12 cellular contexts compared by ENCODE assay signal in the genomic region with DNA sequence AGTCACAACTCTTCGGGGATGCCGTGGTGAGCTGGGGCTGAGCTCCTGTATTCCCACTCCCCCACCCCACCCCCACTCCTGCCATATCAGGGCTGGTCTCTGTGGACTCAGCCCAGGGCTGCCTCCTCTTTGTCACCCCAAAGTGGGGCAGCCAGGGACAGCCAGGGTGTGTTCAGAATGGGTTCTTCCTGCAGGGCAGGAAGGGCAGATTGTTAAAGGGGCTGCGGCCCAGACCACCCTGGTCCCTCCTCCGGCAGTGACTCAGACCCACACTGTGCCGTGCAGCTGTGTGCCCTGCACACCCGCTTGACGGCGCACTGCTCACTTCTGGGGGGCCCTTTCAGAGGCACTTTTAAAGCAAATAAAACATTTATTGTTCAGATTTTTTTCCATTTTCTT. TPM values are rescaled to one million over a fixed set of nuclear protein-coding genes. Genes with fewer than 3 reads are reported as not detected.
DNase-seq lines count a peak whose midpoint lies in the region; ATAC-seq and TF ChIP-seq lines count a peak whose summit lies in the region.
"Had no signal": no experiment of that assay in that cellular context is flagged by ENCODE, and none has a peak within 500 bp of the region (broad histone marks: within the 10 kb centered on the region; RNA-seq: fewer than 3 reads in every experiment).

No MANE protein-coding gene starts in this region.

- no peak for ATAC-seq in HG02973 (IDR thresholded peaks at IDR 0.05; ENCODE audit: unreplicated experiment)
- ATAC-seq: stimulated activated memory B cell treated with anti-CD40 and anti-IgM and Interleukin-4, amounts not matched to agents 10 μg/mL and 1 μg/mL and 100 μg/mL, for 72 hours had no signal

- no peaks in the 10 kb centered on the region for H3K27me3 Mint-ChIP-seq in activated CD4-positive, alpha-beta memory T cell treated with anti-CD3 and anti-CD28 coated beads, Interleukin-2, amount 10 ng/mL, durations not matched to agents 7 days and 5 days
- H3K27me3 Mint-ChIP-seq in osteocyte (ENCODE audit: unreplicated experiment), result no peaks in the 10 kb centered on the region
- H3K27me3 Mint-ChIP-seq: stimulated activated memory B cell treated with anti-CD40 and anti-IgM and Interleukin-4, amounts not matched to agents 10 μg/mL and 1 μg/mL and 100 μg/mL, for 72 hours had no signal

- H3K4me1 Mint-ChIP-seq in activated CD4-positive, alpha-beta memory T cell treated with anti-CD3 and anti-CD28 coated beads, Interleukin-2, amount 10 ng/mL, durations not matched to agents 7 days and 5 days, result peaks cover 22% of the 10 kb centered on the region
- H3K4me1 Mint-ChIP-seq in osteocyte (ENCODE audit: unreplicated experiment), result peaks cover 10% of the 10 kb centered on the region

- H3K4me3 ChIP-seq in Karpas-422 (ENCODE audit: low read length) (no peak overlapping the region), epithelial cell of esophagus (ENCODE audit: low read length) (no peak overlapping the region), MM.1S (ENCODE audit: low read length) (no peak overlapping the region)
- H3K4me3 ChIP-seq: coronary artery, psoas muscle had no signal

- H3F3A ChIP-seq in MM.1S (ENCODE audit: insufficient read depth, low read length), result peaks cover 10% of the 10 kb centered on the region; the same call in 1 of the 2 replicates

- H4K20me1 ChIP-seq in Karpas-422 (ENCODE audit: insufficient read depth, low read depth, low read length), result no peaks in the 10 kb centered on the region
- H4K20me1 ChIP-seq in MM.1S (ENCODE audit: insufficient read depth, low read length), result no peaks in the 10 kb centered on the region

- CTCF ChIA-PET in activated CD4-positive, alpha-beta memory T cell treated with anti-CD3 and anti-CD28 coated beads, Interleukin-2, amount 10 ng/mL, durations not matched to agents 7 days and 5 days (lab: Charles Lee), result interaction anchor here (1.3 to 18.5 kb wide), 3 partner anchors 13 to 53 kb away, joined by 4 to 431 read pairs (median 284); no protein-coding TSS in a partner anchor

- H3K27ac ChIP-seq in Karpas-422 (ENCODE audit: low read length), result peak overlapping the region; percentile 31; the same call in 1 of the 2 replicates
- no peak overlapping the region for H3K27ac ChIP-seq in MM.1S (ENCODE audit: low read length)
- H3K27ac ChIP-seq: psoas muscle had no signal

- H3K27me3 ChIP-seq in Karpas-422 (ENCODE audit: low read length) (no peaks in the 10 kb centered on the region), MM.1S (replicated peaks; ENCODE audit: insufficient read depth, low read length) (no peaks in the 10 kb centered on the region)

- H3K27ac Mint-ChIP-seq in activated CD4-positive, alpha-beta memory T cell treated with anti-CD3 and anti-CD28 coated beads, Interleukin-2, amount 10 ng/mL, durations not matched to agents 7 days and 5 days, result peak overlapping the region; percentile 60
- peak overlapping the region; percentile 73 for H3K27ac Mint-ChIP-seq in osteocyte (ENCODE audit: unreplicated experiment)
- H3K27ac Mint-ChIP-seq: stimulated activated memory B cell treated with anti-CD40 and anti-IgM and Interleukin-4, amounts not matched to agents 10 μg/mL and 1 μg/mL and 100 μg/mL, for 72 hours had no signal

- POLR2A ChIA-PET in activated CD4-positive, alpha-beta memory T cell treated with anti-CD3 and anti-CD28 coated beads, Interleukin-2, amount 10 ng/mL, durations not matched to agents 7 days and 5 days (lab: Charles Lee), result interaction anchor here (0.6 to 6.8 kb wide), 12 partner anchors 9 to 80 kb away, joined by 3 to 55 read pairs (median 7); a partner anchor contains a TSS

- TF ChIP-seq CTCF in epithelial cell of esophagus (IDR thresholded peaks at IDR 0.05; ENCODE audit: insufficient read depth, low read depth, low read length, missing control alignments) (peak; percentile 39), osteocyte (IDR thresholded peaks at IDR 0.05) (no peak), MM.1S (IDR thresholded peaks at IDR 0.05; ENCODE audit: low read length) (no peak)

- no peaks in the 10 kb centered on the region for H3K9me3 Mint-ChIP-seq in activated CD4-positive, alpha-beta memory T cell treated with anti-CD3 and anti-CD28 coated beads, Interleukin-2, amount 10 ng/mL, durations not matched to agents 7 days and 5 days
- no peaks in the 10 kb centered on the region for H3K9me3 Mint-ChIP-seq in osteocyte (ENCODE audit: unreplicated experiment)
- H3K9me3 Mint-ChIP-seq: stimulated activated memory B cell treated with anti-CD40 and anti-IgM and Interleukin-4, amounts not matched to agents 10 μg/mL and 1 μg/mL and 100 μg/mL, for 72 hours had no signal

- peaks cover 58% of the 10 kb centered on the region for H3K36me3 Mint-ChIP-seq in activated CD4-positive, alpha-beta memory T cell treated with anti-CD3 and anti-CD28 coated beads, Interleukin-2, amount 10 ng/mL, durations not matched to agents 7 days and 5 days (ENCODE audit: low read depth)
- peaks cover 24% of the 10 kb centered on the region for H3K36me3 Mint-ChIP-seq in osteocyte (ENCODE audit: unreplicated experiment)

- H3K9ac ChIP-seq in Karpas-422 (ENCODE audit: low read length) (no peak overlapping the region), MM.1S (ENCODE audit: low read length) (no peak overlapping the region)

- H3K9me2 ChIP-seq in Karpas-422 (replicated peaks; ENCODE audit: insufficient read depth, low read length) (no peaks in the 10 kb centered on the region), MM.1S (replicated peaks; ENCODE audit: insufficient read depth, low read length) (no peaks in the 10 kb centered on the region)

- H3K4me2 ChIP-seq in Karpas-422 (ENCODE audit: low read depth, low read length, poor library complexity, severe bottlenecking) (no peak overlapping the region), MM.1S (ENCODE audit: low read depth, low read length) (no peak overlapping the region)

- H3K36me3 ChIP-seq in Karpas-422 (ENCODE audit: insufficient read depth, low read length), result peaks cover 19% of the 10 kb centered on the region
- H3K36me3 ChIP-seq in MM.1S (replicated peaks; ENCODE audit: insufficient read depth, low read length), result no peaks in the 10 kb centered on the region

- H3K4me3 Mint-ChIP-seq in activated CD4-positive, alpha-beta memory T cell treated with anti-CD3 and anti-CD28 coated beads, Interleukin-2, amount 10 ng/mL, durations not matched to agents 7 days and 5 days, result no peak overlapping the region
- no peak overlapping the region for H3K4me3 Mint-ChIP-seq in osteocyte (ENCODE audit: unreplicated experiment)
- H3K4me3 Mint-ChIP-seq: stimulated activated memory B cell treated with anti-CD40 and anti-IgM and Interleukin-4, amounts not matched to agents 10 μg/mL and 1 μg/mL and 100 μg/mL, for 72 hours had no signal

- H3K9me3 ChIP-seq in Karpas-422 (ENCODE audit: low read length) (no peaks in the 10 kb centered on the region), MM.1S (replicated peaks; ENCODE audit: insufficient read depth, low read length) (no peaks in the 10 kb centered on the region)
- H3K9me3 ChIP-seq: psoas muscle had no signal

- H3K79me2 ChIP-seq in Karpas-422 (ENCODE audit: low read length) (peaks cover 3% of the 10 kb centered on the region; the same call in 1 of the 2 replicates), MM.1S (ENCODE audit: low read length) (no peaks in the 10 kb centered on the region)

- no peak overlapping the region for H2AFZ ChIP-seq in Karpas-422 (ENCODE audit: low read length)
- no peak overlapping the region for H2AFZ ChIP-seq in MM.1S (ENCODE audit: low read length)

- H3K4me1 ChIP-seq in Karpas-422 (ENCODE audit: low read length) (peaks cover 37% of the 10 kb centered on the region), MM.1S (ENCODE audit: low read length) (peaks cover 6% of the 10 kb centered on the region; the same call in 1 of the 2 replicates)

- DNase-seq in Karpas-422 (no peak), epithelial cell of esophagus (ENCODE audit: low read depth) (no peak), osteocyte (ENCODE audit: extremely low spot score, unreplicated experiment) (no peak), NCI-H1930 (lab: John Stamatoyannopoulos, UW) (no peak), MM.1S (no peak)
- DNase-seq in activated CD4-positive, alpha-beta memory T cell treated with anti-CD3 and anti-CD28 coated beads, Interleukin-2, amount 10 ng/mL, durations not matched to agents 7 days and 5 days, result no peak
- DNase-seq: psoas muscle; stimulated activated CD4-positive, alpha-beta T cell treated with anti-CD3 and anti-CD28 coated beads, Interleukin-2, amount 100 ng/mL, for 24 hours; T-helper 9 cell had no signal

RNA-seq across cellular contexts. Expression of a gene that starts 9.3 kb away (rescaled TPM):
- total RNA-seq in Karpas-422 (2014; rRNA removed; shearing (Covaris generic); ENCODE audit: low replicate concordance), result 21.5 and 21.9 TPM in 2 replicates
- 10 to 100 TPM; 19.4 to 22.6 TPM for total RNA-seq in activated CD4-positive, alpha-beta memory T cell treated with anti-CD3 and anti-CD28 coated beads, Interleukin-2, amount 10 ng/mL, durations not matched to agents 7 days and 5 days
- 21.2 and 21.6 TPM in 2 replicates for total RNA-seq in osteocyte

RNA-seq across cellular contexts. Expression of a gene that starts 23.7 kb away (rescaled TPM):
- 4.4 and 11.9 TPM in 2 replicates for total RNA-seq in Karpas-422 (2014; rRNA removed; shearing (Covaris generic); ENCODE audit: low replicate concordance)
- total RNA-seq in activated CD4-positive, alpha-beta memory T cell treated with anti-CD3 and anti-CD28 coated beads, Interleukin-2, amount 10 ng/mL, durations not matched to agents 7 days and 5 days, result 1 to 10 TPM; 1.4 to 1.6 TPM
- total RNA-seq in osteocyte, result 1.2 and 1.9 TPM in 2 replicates

RNA-seq across cellular contexts. Expression of a gene that starts 37.3 kb away (rescaled TPM):
- total RNA-seq in Karpas-422 (2014; rRNA removed; shearing (Covaris generic); ENCODE audit: low replicate concordance), result 36.2 and 54.8 TPM in 2 replicates
- 100 to 1,000 TPM; 315 to 328 TPM for total RNA-seq in activated CD4-positive, alpha-beta memory T cell treated with anti-CD3 and anti-CD28 coated beads, Interleukin-2, amount 10 ng/mL, durations not matched to agents 7 days and 5 days
- 114 and 120 TPM in 2 replicates for total RNA-seq in osteocyte

RNA-seq across cellular contexts. Expression of a gene that starts 57.1 kb away (rescaled TPM):
- total RNA-seq in Karpas-422 (2014; rRNA removed; shearing (Covaris generic); ENCODE audit: low replicate concordance), result 1.2 and 10.7 TPM in 2 replicates
- total RNA-seq in activated CD4-positive, alpha-beta memory T cell treated with anti-CD3 and anti-CD28 coated beads, Interleukin-2, amount 10 ng/mL, durations not matched to agents 7 days and 5 days, result not detected
- not detected in 2 replicates for total RNA-seq in osteocyte
